In the genomic region with DNA sequence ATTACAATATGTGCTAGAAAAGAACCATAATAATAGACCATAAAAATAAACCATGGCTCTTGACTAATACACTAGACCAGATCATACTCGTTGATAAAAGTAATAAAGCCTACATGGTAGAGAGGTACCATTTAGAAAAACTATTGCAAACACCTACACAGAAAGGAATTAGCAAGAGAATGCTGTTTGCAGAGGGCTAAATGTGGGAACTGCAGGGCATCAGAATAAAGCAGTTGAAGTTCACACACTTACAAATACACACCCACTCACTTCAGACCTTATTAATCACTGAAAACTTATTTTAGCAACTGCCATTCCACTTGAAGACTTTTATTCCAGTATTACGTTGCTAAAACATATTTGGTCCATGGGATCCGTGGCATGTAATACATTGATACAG, we compare ENCODE assay signal across 1 cellular context.
TF ChIP-seq lines count a peak whose summit lies in the region.

No MANE protein-coding gene starts in this region.

TF ChIP-seq in GM23338, 12 proteins besides CTCF, POLR2A, EP300 and RAD21 (continued from another document):
- TF ChIP-seq, protein P1, sequence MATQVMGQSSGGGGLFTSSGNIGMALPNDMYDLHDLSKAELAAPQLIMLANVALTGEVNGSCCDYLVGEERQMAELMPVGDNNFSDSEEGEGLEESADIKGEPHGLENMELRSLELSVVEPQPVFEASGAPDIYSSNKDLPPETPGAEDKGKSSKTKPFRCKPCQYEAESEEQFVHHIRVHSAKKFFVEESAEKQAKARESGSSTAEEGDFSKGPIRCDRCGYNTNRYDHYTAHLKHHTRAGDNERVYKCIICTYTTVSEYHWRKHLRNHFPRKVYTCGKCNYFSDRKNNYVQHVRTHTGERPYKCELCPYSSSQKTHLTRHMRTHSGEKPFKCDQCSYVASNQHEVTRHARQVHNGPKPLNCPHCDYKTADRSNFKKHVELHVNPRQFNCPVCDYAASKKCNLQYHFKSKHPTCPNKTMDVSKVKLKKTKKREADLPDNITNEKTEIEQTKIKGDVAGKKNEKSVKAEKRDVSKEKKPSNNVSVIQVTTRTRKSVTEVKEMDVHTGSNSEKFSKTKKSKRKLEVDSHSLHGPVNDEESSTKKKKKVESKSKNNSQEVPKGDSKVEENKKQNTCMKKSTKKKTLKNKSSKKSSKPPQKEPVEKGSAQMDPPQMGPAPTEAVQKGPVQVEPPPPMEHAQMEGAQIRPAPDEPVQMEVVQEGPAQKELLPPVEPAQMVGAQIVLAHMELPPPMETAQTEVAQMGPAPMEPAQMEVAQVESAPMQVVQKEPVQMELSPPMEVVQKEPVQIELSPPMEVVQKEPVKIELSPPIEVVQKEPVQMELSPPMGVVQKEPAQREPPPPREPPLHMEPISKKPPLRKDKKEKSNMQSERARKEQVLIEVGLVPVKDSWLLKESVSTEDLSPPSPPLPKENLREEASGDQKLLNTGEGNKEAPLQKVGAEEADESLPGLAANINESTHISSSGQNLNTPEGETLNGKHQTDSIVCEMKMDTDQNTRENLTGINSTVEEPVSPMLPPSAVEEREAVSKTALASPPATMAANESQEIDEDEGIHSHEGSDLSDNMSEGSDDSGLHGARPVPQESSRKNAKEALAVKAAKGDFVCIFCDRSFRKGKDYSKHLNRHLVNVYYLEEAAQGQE (IDR thresholded peaks at IDR 0.05; ENCODE audit: unreplicated experiment) = no peak
- TF ChIP-seq, protein P2, sequence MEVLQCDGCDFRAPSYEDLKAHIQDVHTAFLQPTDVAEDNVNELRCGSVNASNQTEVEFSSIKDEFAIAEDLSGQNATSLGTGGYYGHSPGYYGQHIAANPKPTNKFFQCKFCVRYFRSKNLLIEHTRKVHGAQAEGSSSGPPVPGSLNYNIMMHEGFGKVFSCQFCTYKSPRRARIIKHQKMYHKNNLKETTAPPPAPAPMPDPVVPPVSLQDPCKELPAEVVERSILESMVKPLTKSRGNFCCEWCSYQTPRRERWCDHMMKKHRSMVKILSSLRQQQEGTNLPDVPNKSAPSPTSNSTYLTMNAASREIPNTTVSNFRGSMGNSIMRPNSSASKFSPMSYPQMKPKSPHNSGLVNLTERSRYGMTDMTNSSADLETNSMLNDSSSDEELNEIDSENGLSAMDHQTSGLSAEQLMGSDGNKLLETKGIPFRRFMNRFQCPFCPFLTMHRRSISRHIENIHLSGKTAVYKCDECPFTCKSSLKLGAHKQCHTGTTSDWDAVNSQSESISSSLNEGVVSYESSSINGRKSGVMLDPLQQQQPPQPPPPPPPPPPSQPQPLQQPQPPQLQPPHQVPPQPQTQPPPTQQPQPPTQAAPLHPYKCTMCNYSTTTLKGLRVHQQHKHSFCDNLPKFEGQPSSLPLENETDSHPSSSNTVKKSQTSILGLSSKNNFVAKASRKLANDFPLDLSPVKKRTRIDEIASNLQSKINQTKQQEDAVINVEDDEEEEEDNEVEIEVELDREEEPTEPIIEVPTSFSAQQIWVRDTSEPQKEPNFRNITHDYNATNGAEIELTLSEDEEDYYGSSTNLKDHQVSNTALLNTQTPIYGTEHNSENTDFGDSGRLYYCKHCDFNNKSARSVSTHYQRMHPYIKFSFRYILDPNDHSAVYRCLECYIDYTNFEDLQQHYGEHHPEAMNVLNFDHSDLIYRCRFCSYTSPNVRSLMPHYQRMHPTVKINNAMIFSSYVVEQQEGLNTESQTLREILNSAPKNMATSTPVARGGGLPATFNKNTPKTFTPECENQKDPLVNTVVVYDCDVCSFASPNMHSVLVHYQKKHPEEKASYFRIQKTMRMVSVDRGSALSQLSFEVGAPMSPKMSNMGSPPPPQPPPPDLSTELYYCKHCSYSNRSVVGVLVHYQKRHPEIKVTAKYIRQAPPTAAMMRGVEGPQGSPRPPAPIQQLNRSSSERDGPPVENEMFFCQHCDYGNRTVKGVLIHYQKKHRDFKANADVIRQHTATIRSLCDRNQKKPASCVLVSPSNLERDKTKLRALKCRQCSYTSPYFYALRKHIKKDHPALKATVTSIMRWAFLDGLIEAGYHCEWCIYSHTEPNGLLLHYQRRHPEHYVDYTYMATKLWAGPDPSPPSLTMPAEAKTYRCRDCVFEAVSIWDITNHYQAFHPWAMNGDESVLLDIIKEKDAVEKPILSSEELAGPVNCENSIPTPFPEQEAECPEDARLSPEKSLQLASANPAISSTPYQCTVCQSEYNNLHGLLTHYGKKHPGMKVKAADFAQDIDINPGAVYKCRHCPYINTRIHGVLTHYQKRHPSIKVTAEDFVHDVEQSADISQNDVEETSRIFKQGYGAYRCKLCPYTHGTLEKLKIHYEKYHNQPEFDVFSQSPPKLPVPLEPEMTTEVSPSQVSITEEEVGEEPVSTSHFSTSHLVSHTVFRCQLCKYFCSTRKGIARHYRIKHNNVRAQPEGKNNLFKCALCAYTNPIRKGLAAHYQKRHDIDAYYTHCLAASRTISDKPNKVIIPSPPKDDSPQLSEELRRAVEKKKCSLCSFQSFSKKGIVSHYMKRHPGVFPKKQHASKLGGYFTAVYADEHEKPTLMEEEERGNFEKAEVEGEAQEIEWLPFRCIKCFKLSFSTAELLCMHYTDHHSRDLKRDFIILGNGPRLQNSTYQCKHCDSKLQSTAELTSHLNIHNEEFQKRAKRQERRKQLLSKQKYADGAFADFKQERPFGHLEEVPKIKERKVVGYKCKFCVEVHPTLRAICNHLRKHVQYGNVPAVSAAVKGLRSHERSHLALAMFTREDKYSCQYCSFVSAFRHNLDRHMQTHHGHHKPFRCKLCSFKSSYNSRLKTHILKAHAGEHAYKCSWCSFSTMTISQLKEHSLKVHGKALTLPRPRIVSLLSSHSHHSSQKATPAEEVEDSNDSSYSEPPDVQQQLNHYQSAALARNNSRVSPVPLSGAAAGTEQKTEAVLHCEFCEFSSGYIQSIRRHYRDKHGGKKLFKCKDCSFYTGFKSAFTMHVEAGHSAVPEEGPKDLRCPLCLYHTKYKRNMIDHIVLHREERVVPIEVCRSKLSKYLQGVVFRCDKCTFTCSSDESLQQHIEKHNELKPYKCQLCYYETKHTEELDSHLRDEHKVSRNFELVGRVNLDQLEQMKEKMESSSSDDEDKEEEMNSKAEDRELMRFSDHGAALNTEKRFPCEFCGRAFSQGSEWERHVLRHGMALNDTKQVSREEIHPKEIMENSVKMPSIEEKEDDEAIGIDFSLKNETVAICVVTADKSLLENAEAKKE (CRISPR knock-in tag; IDR thresholded peaks at IDR 0.05) = no peak
- no peak for TF ChIP-seq POLR2AphosphoS5 (IDR thresholded peaks at IDR 0.05; ENCODE audit: low read depth)
- TF ChIP-seq ZNF114 (CRISPR knock-in tag; IDR thresholded peaks at IDR 0.05) = no peak
- TF ChIP-seq NANOG (IDR thresholded peaks at IDR 0.05; ENCODE audit: borderline replicate concordance) = no peak
